Comparison of ENCODE assay signal across 23 cellular contexts in the genomic region with DNA sequence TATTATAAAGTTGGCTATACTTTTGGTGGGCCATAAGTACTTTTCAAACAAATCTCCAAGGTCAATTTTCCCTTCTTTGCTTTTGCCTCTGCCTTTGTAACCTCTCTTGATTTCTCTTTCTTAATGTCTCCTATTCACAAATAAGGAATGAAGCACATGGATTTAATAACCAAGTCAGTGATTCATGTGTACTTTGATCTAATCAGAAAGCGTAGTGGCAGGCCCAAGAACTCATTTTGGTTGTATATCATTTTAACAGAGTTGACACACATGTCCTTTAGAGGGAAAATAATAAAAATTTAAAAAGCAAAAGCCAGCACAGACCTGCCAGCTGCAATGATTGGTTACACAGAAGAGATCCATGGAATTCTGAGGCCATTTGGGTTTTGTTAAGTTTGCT.
"Had no signal": no experiment of that assay in that cellular context is flagged by ENCODE, and none has a peak within 500 bp of the region (broad histone marks: within the 10 kb centered on the region; RNA-seq: fewer than 3 reads in every experiment).

No MANE protein-coding gene starts in this region.

- H3K36me3 Mint-ChIP-seq: activated CD4-positive, alpha-beta memory T cell treated with anti-CD3 and anti-CD28 coated beads for 36 hours; activated naive CD8-positive, alpha-beta T cell treated with anti-CD3 and anti-CD28 coated beads, Interleukin-2, amount 10 ng/mL, durations not matched to agents 7 days and 5 days; brain had no signal

- H3K27ac ChIP-seq: coronary artery, transverse colon had no signal

- H3K4me1 Mint-ChIP-seq: activated B cell treated with CpG ODN at 0.5 μM for 24 hours; activated naive CD8-positive, alpha-beta T cell treated with anti-CD3 and anti-CD28 coated beads, Interleukin-2, amount 10 ng/mL, durations not matched to agents 7 days and 5 days; central memory CD8-positive, alpha-beta T cell had no signal

- ATAC-seq: left lobe of liver, right cardiac atrium had no signal

- H3K27me3 Mint-ChIP-seq: activated CD4-positive, alpha-beta memory T cell treated with anti-CD3 and anti-CD28 coated beads for 36 hours; central memory CD8-positive, alpha-beta T cell; stimulated activated naive CD8-positive, alpha-beta T cell treated with anti-CD3 and anti-CD28 coated beads, Interleukin-15, Interleukin-2, amounts not matched to agents 100 ng/mL and 50 ng/mL, for 24 hours had no signal

- H3K9me3 ChIP-seq: transverse colon, uterus had no signal

- DNase-seq: activated B cell treated with CpG ODN at 0.5 μM for 24 hours; activated CD4-positive, alpha-beta memory T cell treated with anti-CD3 and anti-CD28 coated beads for 36 hours; activated CD4-positive, alpha-beta T cell treated with anti-CD3 and anti-CD28 coated beads for 4 hours; activated gamma-delta T cell treated with Interleukin-2 at 50 U/mL for 16 hours; activated naive CD8-positive, alpha-beta T cell treated with anti-CD3 and anti-CD28 coated beads, Interleukin-2, amount 10 ng/mL, durations not matched to agents 7 days and 5 days; activated T-cell treated with anti-CD3 and anti-CD28 coated beads for 4 hours; anterior cingulate cortex; erythroblast; glutamatergic neuron; right cardiac atrium; stimulated activated CD4-positive, alpha-beta T cell treated with anti-CD3 and anti-CD28 coated beads, Interleukin-15, amount 100 ng/mL, for 24 hours; stimulated activated CD4-positive, alpha-beta T cell treated with anti-CD3 and anti-CD28 coated beads, Interleukin-2, amount 100 ng/mL, for 48 hours; transverse colon; uterus had no signal

- H3K4me3 Mint-ChIP-seq: activated B cell treated with CpG ODN at 0.5 μM for 24 hours; activated CD4-positive, alpha-beta memory T cell treated with anti-CD3 and anti-CD28 coated beads for 36 hours; activated naive CD8-positive, alpha-beta T cell treated with anti-CD3 and anti-CD28 coated beads, Interleukin-2, amount 10 ng/mL, durations not matched to agents 7 days and 5 days; activated T-helper 1 cell treated with anti-CD3 and anti-CD28 coated beads, Interleukin-12 subunit alpha, Interleukin-12 subunit beta, Interleukin-2, Interleukin-4 antibody, amounts not matched to agents 30 ng/mL and 10 ng/mL and 1 ng/mL, durations not matched to agents 14 hours and 24 hours and 36 hours; brain; central memory CD8-positive, alpha-beta T cell; neural crest cell; stimulated activated naive CD8-positive, alpha-beta T cell treated with anti-CD3 and anti-CD28 coated beads, Interleukin-15, Interleukin-2, amounts not matched to agents 100 ng/mL and 50 ng/mL, for 24 hours; T-helper 2 cell treated with Interferon-gamma antibody and Interleukin-4, amounts not matched to agents 5 μg/mL and 100 μg/mL, for 36 hours had no signal

- H3K9me3 Mint-ChIP-seq: activated B cell treated with CpG ODN at 0.5 μM for 24 hours; activated CD4-positive, alpha-beta memory T cell treated with anti-CD3 and anti-CD28 coated beads for 36 hours; activated naive CD8-positive, alpha-beta T cell treated with anti-CD3 and anti-CD28 coated beads, Interleukin-2, amount 10 ng/mL, durations not matched to agents 7 days and 5 days; activated T-helper 1 cell treated with anti-CD3 and anti-CD28 coated beads, Interleukin-12 subunit alpha, Interleukin-12 subunit beta, Interleukin-2, Interleukin-4 antibody, amounts not matched to agents 30 ng/mL and 10 ng/mL and 1 ng/mL, durations not matched to agents 14 hours and 24 hours and 36 hours; central memory CD8-positive, alpha-beta T cell; neural crest cell; stimulated activated naive CD8-positive, alpha-beta T cell treated with anti-CD3 and anti-CD28 coated beads, Interleukin-15, Interleukin-2, amounts not matched to agents 100 ng/mL and 50 ng/mL, for 24 hours; T-helper 2 cell treated with Interferon-gamma antibody and Interleukin-4, amounts not matched to agents 5 μg/mL and 100 μg/mL, for 36 hours had no signal

- H3K4me3 ChIP-seq: coronary artery, lung, transverse colon, uterus had no signal

- H3K36me3 ChIP-seq: transverse colon, uterus had no signal

- H3K27ac Mint-ChIP-seq: activated B cell treated with CpG ODN at 0.5 μM for 24 hours; activated CD4-positive, alpha-beta memory T cell treated with anti-CD3 and anti-CD28 coated beads for 36 hours; activated naive CD8-positive, alpha-beta T cell treated with anti-CD3 and anti-CD28 coated beads, Interleukin-2, amount 10 ng/mL, durations not matched to agents 7 days and 5 days; activated T-helper 1 cell treated with anti-CD3 and anti-CD28 coated beads, Interleukin-12 subunit alpha, Interleukin-12 subunit beta, Interleukin-2, Interleukin-4 antibody, amounts not matched to agents 30 ng/mL and 10 ng/mL and 1 ng/mL, durations not matched to agents 14 hours and 24 hours and 36 hours; stimulated activated naive CD8-positive, alpha-beta T cell treated with anti-CD3 and anti-CD28 coated beads, Interleukin-15, Interleukin-2, amounts not matched to agents 100 ng/mL and 50 ng/mL, for 24 hours; T-helper 2 cell treated with Interferon-gamma antibody and Interleukin-4, amounts not matched to agents 5 μg/mL and 100 μg/mL, for 36 hours had no signal

- H3K27me3 ChIP-seq: transverse colon, uterus had no signal

- H3K4me1 ChIP-seq: transverse colon, uterus had no signal
